In genomic region chr16:21115551-21115950, GRCh38 we compare ENCODE assay signal across 10 cellular contexts. TPM values are rescaled to one million over a fixed set of nuclear protein-coding genes. Genes with fewer than 3 reads are reported as not detected.
DNase-seq lines count a peak whose midpoint lies in the region; ATAC-seq, FAIRE-seq and TF ChIP-seq lines count a peak whose summit lies in the region.
"Not testable (repeated sequence)": the region's sequence is repeated elsewhere in the genome, so short reads cannot be mapped to it uniquely, and the experiment has no call there.
"Had no signal": no experiment of that assay in that cellular context is flagged by ENCODE, and none has a peak within 500 bp of the region (broad histone marks: within the 10 kb centered on the region; RNA-seq: fewer than 3 reads in every experiment).

No MANE protein-coding gene starts in this region.

- H3K79me2 ChIP-seq in Loucy (ENCODE audit: insufficient read depth, low read length); OCI-LY7 (ENCODE audit: insufficient read depth, low read depth, low read length); K562 (ENCODE audit: control insufficient read depth, insufficient read depth, low read length): not testable (repeated sequence)

- CTCF ChIA-PET in CD8-positive, alpha-beta memory T cell (lab: Charles Lee); OCI-LY7 (lab: Charles Lee; ENCODE audit: unreplicated experiment); K562 (lab: Yijun Ruan, JAX; ENCODE audit: low intra/inter-chr PET ratio): not testable (repeated sequence)

- not testable (repeated sequence) for ATAC-seq in K562; stimulated activated memory B cell treated with anti-CD40 and anti-IgM and Interleukin-4, amounts not matched to agents 10 μg/mL and 1 μg/mL and 100 μg/mL, for 72 hours

- H3K9me2 ChIP-seq in Loucy (replicated peaks; ENCODE audit: low read depth, low read length); OCI-LY7 (ENCODE audit: insufficient read depth, low read length): not testable (repeated sequence)

- not testable (repeated sequence) for H3K27me3 Mint-ChIP-seq in CD8-positive, alpha-beta memory T cell; stimulated activated memory B cell treated with anti-CD40 and anti-IgM and Interleukin-4, amounts not matched to agents 10 μg/mL and 1 μg/mL and 100 μg/mL, for 72 hours

- TF ChIP-seq CTCF in HL-60 (IDR thresholded peaks at IDR 0.05; ENCODE audit: insufficient read depth, low read length); Loucy (conservative IDR thresholded peaks at IDR 0.05; ENCODE audit: low read length); OCI-LY7 (conservative IDR thresholded peaks at IDR 0.05; ENCODE audit: low read length); K562 (IDR thresholded peaks at IDR 0.05 in 2 of 3, conservative IDR thresholded peaks at IDR 0.05 in 1 of 3; ENCODE audit: insufficient read depth in 2 of 3, low read depth in 1 of 3, low read length in 3 of 3): not testable (repeated sequence)

- 83% methylated on average over 4 of the region's 4 CpGs for WGBS in K562 (ENCODE audit: insufficient coverage, low coverage, missing lambda C conversion rate)

- H2AFZ ChIP-seq in Loucy (ENCODE audit: low read length) = peak overlapping the region; percentile 31; the same call in 1 of the 2 replicates
- peak overlapping the region; percentile 90; the same call in 1 of the 2 replicates for H2AFZ ChIP-seq in OCI-LY7 (ENCODE audit: low read length)
- peak overlapping the region; percentile 98 for H2AFZ ChIP-seq in K562 (ENCODE audit: low read depth, low read length)

- not testable (repeated sequence) for TF ChIP-seq POLR2A in K562 (conservative IDR thresholded peaks at IDR 0.05)

- not testable (repeated sequence) for H3K4me2 ChIP-seq in Loucy (ENCODE audit: low read depth, low read length, poor library complexity, severe bottlenecking); OCI-LY7 (ENCODE audit: low read length)
- peak overlapping the region; percentile 84 for H3K4me2 ChIP-seq in K562 (ENCODE audit: insufficient read depth, low read length)

- not testable (repeated sequence) for H3K36me3 ChIP-seq in CD8-positive, alpha-beta memory T cell (ENCODE audit: insufficient read depth, low read length); Loucy (ENCODE audit: insufficient read depth, low read length); OCI-LY7 (ENCODE audit: insufficient read depth, low read length); K562 (ENCODE audit: control insufficient read depth, insufficient read depth, low read length); iPS-20b (ENCODE audit: insufficient read depth, low read depth, low read length)

- intact Hi-C loops in OCI-LY7 (cut with micrococcal nuclease; ENCODE audit: unreplicated experiment); K562 (cut with micrococcal nuclease): not testable (repeated sequence)

- not testable (repeated sequence) for TF ChIP-seq EP300 in K562 (IDR thresholded peaks at IDR 0.05; ENCODE audit: low read length)

- H3K27ac ChIP-seq in CD8-positive, alpha-beta memory T cell (ENCODE audit: low read depth, low read length); OCI-LY7 (ENCODE audit: low read depth, low read length, poor library complexity, severe bottlenecking); iPS-20b (ENCODE audit: low read length): not testable (repeated sequence)
- H3K27ac ChIP-seq in HL-60 (replicated peaks) (peak overlapping the region; percentile 64), K562 (ENCODE audit: extremely low read depth, low read depth, low read length) (peak overlapping the region; percentile 62; the same call in 1 of the 3 replicates)

- H3K9ac ChIP-seq in Loucy (ENCODE audit: low read depth, low read length, poor library complexity, severe bottlenecking); iPS-20b (ENCODE audit: low read depth, low read length): not testable (repeated sequence)
- peak overlapping the region in 1 of 2 experiments; percentile 60; a peak in 1 of 4 replicates for H3K9ac ChIP-seq in K562 (ENCODE audit: insufficient read depth in 1 of 2, low read depth in 2 of 2, low read length in 2 of 2)

- not testable (repeated sequence) for FAIRE-seq in K562 (lab: Jason Lieb, UNC)

- H3F3A ChIP-seq in Loucy (ENCODE audit: low read depth) = not testable (repeated sequence)

- not testable (repeated sequence) for H3K36me3 Mint-ChIP-seq in CD8-positive, alpha-beta memory T cell
- peaks cover 31% of the 10 kb centered on the region for H3K36me3 Mint-ChIP-seq in stimulated activated memory B cell treated with anti-CD40 and anti-IgM and Interleukin-4, amounts not matched to agents 10 μg/mL and 1 μg/mL and 100 μg/mL, for 72 hours

- not testable (repeated sequence) for TF ChIP-seq RAD21 in K562 (CRISPR knock-in tag; conservative IDR thresholded peaks at IDR 0.05 in 1 of 2, IDR thresholded peaks at IDR 0.05 in 1 of 2)

- not testable (repeated sequence) for H3K9me1 ChIP-seq in K562 (ENCODE audit: control insufficient read depth, insufficient read depth, low read length)

- in situ Hi-C loops in K562 (cut with MboI) = not testable (repeated sequence)

- H3K9me3 Mint-ChIP-seq in CD8-positive, alpha-beta memory T cell = not testable (repeated sequence)
- H3K9me3 Mint-ChIP-seq in stimulated activated memory B cell treated with anti-CD40 and anti-IgM and Interleukin-4, amounts not matched to agents 10 μg/mL and 1 μg/mL and 100 μg/mL, for 72 hours = peaks cover 15% of the 10 kb centered on the region

- POLR2A ChIA-PET in CD8-positive, alpha-beta memory T cell (lab: Charles Lee); OCI-LY7 (lab: Charles Lee): not testable (repeated sequence)
- POLR2A ChIA-PET in K562 (lab: Yijun Ruan, JAX) = interaction anchor here (0.7 kb wide), 1 partner anchor 13 kb away, joined by 3 read pairs; no protein-coding TSS in a partner anchor

- not testable (repeated sequence) for H3K4me1 ChIP-seq in CD8-positive, alpha-beta memory T cell (ENCODE audit: insufficient read depth, low read length); Loucy (ENCODE audit: insufficient read depth, low read length, poor library complexity, severe bottlenecking); K562 (replicated peaks in 1 of 2; ENCODE audit: control insufficient read depth in 2 of 2, insufficient read depth in 2 of 2, low read length in 2 of 2); iPS-20b (ENCODE audit: insufficient read depth, low read length)
- peaks cover 14% of the 10 kb centered on the region for H3K4me1 ChIP-seq in OCI-LY7 (ENCODE audit: insufficient read depth, low read length, poor library complexity, severe bottlenecking)

- H3K4me1 Mint-ChIP-seq in CD8-positive, alpha-beta memory T cell = peaks cover 8 to 11% (median 8%) of the 10 kb centered on the region in 3 donors
- H3K4me1 Mint-ChIP-seq in stimulated activated memory B cell treated with anti-CD40 and anti-IgM and Interleukin-4, amounts not matched to agents 10 μg/mL and 1 μg/mL and 100 μg/mL, for 72 hours = peaks cover 17% of the 10 kb centered on the region

- H3K9me3 ChIP-seq in CD8-positive, alpha-beta memory T cell (ENCODE audit: low read length); Loucy (ENCODE audit: insufficient read depth, low read depth, low read length); OCI-LY7 (ENCODE audit: low read length); K562 (replicated peaks; ENCODE audit: control insufficient read depth, insufficient read depth, low read depth, low read length); iPS-20b (ENCODE audit: insufficient read depth, low read depth, low read length): not testable (repeated sequence)

- H4K20me1 ChIP-seq in Loucy (ENCODE audit: insufficient read depth, low read length, poor library complexity, severe bottlenecking); OCI-LY7 (ENCODE audit: insufficient read depth, low read length); K562 (replicated peaks; ENCODE audit: control insufficient read depth, insufficient read depth, low read length): not testable (repeated sequence)

- BruUV-seq in OCI-LY7 (replicated peaks; lab: Mats Ljungman, UMichigan); K562 (replicated peaks; lab: Mats Ljungman, UMichigan): not testable (repeated sequence)

- H3K27ac Mint-ChIP-seq in CD8-positive, alpha-beta memory T cell = not testable (repeated sequence)
- peak overlapping the region; percentile 86 for H3K27ac Mint-ChIP-seq in stimulated activated memory B cell treated with anti-CD40 and anti-IgM and Interleukin-4, amounts not matched to agents 10 μg/mL and 1 μg/mL and 100 μg/mL, for 72 hours

- not testable (repeated sequence) for H3K4me3 Mint-ChIP-seq in CD8-positive, alpha-beta memory T cell; stimulated activated memory B cell treated with anti-CD40 and anti-IgM and Interleukin-4, amounts not matched to agents 10 μg/mL and 1 μg/mL and 100 μg/mL, for 72 hours

- peak overlapping the region; percentile 15 for H3K4me3 ChIP-seq in CD8-positive, alpha-beta memory T cell (ENCODE audit: low read length)
- not testable (repeated sequence) for H3K4me3 ChIP-seq in HL-60 (replicated peaks; ENCODE audit: insufficient read depth, low read length); Loucy (ENCODE audit: low read length, poor library complexity, severe bottlenecking); K562
- H3K4me3 ChIP-seq in OCI-LY7 (ENCODE audit: low read depth, low read length, poor library complexity, severe bottlenecking) = peak overlapping the region; percentile 55
- peak overlapping the region; percentile 27; the same call in 1 of the 2 replicates for H3K4me3 ChIP-seq in iPS-20b (ENCODE audit: low read length)

- not testable (repeated sequence) for DNase-seq in CD8-positive, alpha-beta memory T cell; HL-60 (ENCODE audit: low read depth in 1 of 2, low spot score in 1 of 2); OCI-LY7 (ENCODE audit: low spot score); K562 (ENCODE audit: extremely low read depth in 1 of 4, low spot score in 3 of 4)

- not testable (repeated sequence) for H3K27me3 ChIP-seq in CD8-positive, alpha-beta memory T cell (ENCODE audit: insufficient read depth, low read length, poor library complexity, severe bottlenecking); HL-60 (ENCODE audit: insufficient read depth, poor library complexity, severe bottlenecking); Loucy (ENCODE audit: insufficient read depth, low read length, poor library complexity, severe bottlenecking); K562 (ENCODE audit: control insufficient read depth in 2 of 2, insufficient read depth in 2 of 2, low read length in 2 of 2); iPS-20b (ENCODE audit: insufficient read depth, low read length)

RNA-seq across cellular contexts. Expression of gene DNAH3, which starts 35.1 kb away (rescaled TPM):
- not detected for total RNA-seq in CD8-positive, alpha-beta memory T cell
- polyA plus RNA-seq in CD8-positive, alpha-beta memory T cell = not detected
- total RNA-seq in OCI-LY7 (2014; rRNA removed; shearing (Covaris generic)) = not detected in 2 replicates
- total RNA-seq in OCI-LY7 (2022) (not detected in 2 replicates), K562 (2014; rRNA removed) (0.12 and 0.50 TPM in 2 replicates), K562 (2014; rRNA removed; fragmentation: Illumina TruSeq; extraction: Trizol) (0.38 and 0.44 TPM in 2 replicates), K562 (2015; rRNA removed; fragmentation: Illumina TruSeq; extraction: Trizol) (0.40 and 0.45 TPM in 2 replicates), K562 (2021) (0.33 and 0.49 TPM in 2 replicates)
- 0.49 and 1.1 TPM in 2 replicates for total RNA-seq in K562 (2011; cell fraction: chromatin; rRNA removed; ENCODE audit: low replicate concordance)
- total RNA-seq in K562 (2011; cell fraction: nucleolus; rRNA removed) = 0.26 and 0.50 TPM in 2 replicates
- total RNA-seq in K562 (2011; cell fraction: nucleoplasm; rRNA removed) = 0.22 and 0.31 TPM in 2 replicates
- polyA plus RNA-seq in K562 (2011; rRNA removed) (0.14 and 0.32 TPM in 2 replicates), K562 (2014; fragmentation: Illumina TruSeq; extraction: Trizol) (0.36 and 0.39 TPM in 2 replicates), K562 (2014; fragmentation: Nextera tagmentation; extraction: Ambion mirVana) (under 1 TPM; 0.65 to 0.84 TPM), K562 (2014; rRNA removed) (0.53 and 0.94 TPM in 2 replicates)
- polyA plus RNA-seq in K562 (2011; cell fraction: cytosol; rRNA removed) = 0.12 and 0.15 TPM in 2 replicates
- 0.37 and 0.94 TPM in 2 replicates for polyA plus RNA-seq in K562 (2011; cell fraction: nucleus; rRNA removed)
- polyA plus RNA-seq in K562 (2012) = 0.47 and 1.4 TPM in 2 replicates
- polyA minus RNA-seq in K562 (2011; rRNA and poly(A)+ RNA removed) = 0.30 and 0.63 TPM in 2 replicates
- polyA minus RNA-seq in K562 (2011; cell fraction: cytosol; rRNA and poly(A)+ RNA removed) = not detected in 2 replicates
- 0.22 and 0.40 TPM in 2 replicates for polyA minus RNA-seq in K562 (2011; cell fraction: nucleus; rRNA and poly(A)+ RNA removed)
- total RNA-seq: CD8-positive, alpha-beta T cell; HFFc6 had no signal
- polyA plus RNA-seq: BJ had no signal

RNA-seq across cellular contexts. Expression of gene LDAF1, which starts 42.9 kb away (rescaled TPM):
- total RNA-seq in CD8-positive, alpha-beta memory T cell = 1 to 10 TPM; 8.8 to 9.5 TPM
- polyA plus RNA-seq in CD8-positive, alpha-beta memory T cell = 16.0 TPM
- total RNA-seq in OCI-LY7 (2014; rRNA removed; shearing (Covaris generic)) = 5.4 and 5.8 TPM in 2 replicates
- total RNA-seq in OCI-LY7 (2022) = 6.7 and 8.8 TPM in 2 replicates
- 9.6 and 10.6 TPM in 2 replicates for total RNA-seq in K562 (2011; cell fraction: chromatin; rRNA removed; ENCODE audit: low replicate concordance)
- total RNA-seq in K562 (2011; cell fraction: nucleolus; rRNA removed) = 17.2 and 17.6 TPM in 2 replicates
- 11.7 and 12.3 TPM in 2 replicates for total RNA-seq in K562 (2011; cell fraction: nucleoplasm; rRNA removed)
- 7.3 and 9.3 TPM in 2 replicates for total RNA-seq in K562 (2014; rRNA removed)
- 12.6 and 15.3 TPM in 2 replicates for total RNA-seq in K562 (2014; rRNA removed; fragmentation: Illumina TruSeq; extraction: Trizol)
- total RNA-seq in K562 (2015; rRNA removed; fragmentation: Illumina TruSeq; extraction: Trizol) = 7.0 and 7.4 TPM in 2 replicates
- total RNA-seq in K562 (2021) = 11.8 and 13.1 TPM in 2 replicates
- polyA plus RNA-seq in K562 (2011; rRNA removed) = 10.4 and 15.0 TPM in 2 replicates
- 12.6 and 17.0 TPM in 2 replicates for polyA plus RNA-seq in K562 (2011; cell fraction: cytosol; rRNA removed)
- 4.7 and 8.8 TPM in 2 replicates for polyA plus RNA-seq in K562 (2011; cell fraction: nucleus; rRNA removed)
- polyA plus RNA-seq in K562 (2012) = 11.8 and 19.0 TPM in 2 replicates
- 11.9 and 12.5 TPM in 2 replicates for polyA plus RNA-seq in K562 (2014; fragmentation: Illumina TruSeq; extraction: Trizol)
- 10 to 100 TPM; 13.7 to 20.1 TPM for polyA plus RNA-seq in K562 (2014; fragmentation: Nextera tagmentation; extraction: Ambion mirVana)
- polyA plus RNA-seq in K562 (2014; rRNA removed) = 7.5 and 7.7 TPM in 2 replicates
- polyA minus RNA-seq in K562 (2011; rRNA and poly(A)+ RNA removed) = 20.8 and 21.2 TPM in 2 replicates
- 11.4 and 11.6 TPM in 2 replicates for polyA minus RNA-seq in K562 (2011; cell fraction: cytosol; rRNA and poly(A)+ RNA removed)
- 6.6 and 9.1 TPM in 2 replicates for polyA minus RNA-seq in K562 (2011; cell fraction: nucleus; rRNA and poly(A)+ RNA removed)

Comparison
In these comparisons a context has a peak if more than half of its experiments do, and no peak if none do; other contexts are left out.
1. H2AFZ ChIP-seq: peak in every context shown above with its lines; median percentile 98 in K562; 90 in OCI-LY7; 31 in Loucy.